In the genomic region with DNA sequence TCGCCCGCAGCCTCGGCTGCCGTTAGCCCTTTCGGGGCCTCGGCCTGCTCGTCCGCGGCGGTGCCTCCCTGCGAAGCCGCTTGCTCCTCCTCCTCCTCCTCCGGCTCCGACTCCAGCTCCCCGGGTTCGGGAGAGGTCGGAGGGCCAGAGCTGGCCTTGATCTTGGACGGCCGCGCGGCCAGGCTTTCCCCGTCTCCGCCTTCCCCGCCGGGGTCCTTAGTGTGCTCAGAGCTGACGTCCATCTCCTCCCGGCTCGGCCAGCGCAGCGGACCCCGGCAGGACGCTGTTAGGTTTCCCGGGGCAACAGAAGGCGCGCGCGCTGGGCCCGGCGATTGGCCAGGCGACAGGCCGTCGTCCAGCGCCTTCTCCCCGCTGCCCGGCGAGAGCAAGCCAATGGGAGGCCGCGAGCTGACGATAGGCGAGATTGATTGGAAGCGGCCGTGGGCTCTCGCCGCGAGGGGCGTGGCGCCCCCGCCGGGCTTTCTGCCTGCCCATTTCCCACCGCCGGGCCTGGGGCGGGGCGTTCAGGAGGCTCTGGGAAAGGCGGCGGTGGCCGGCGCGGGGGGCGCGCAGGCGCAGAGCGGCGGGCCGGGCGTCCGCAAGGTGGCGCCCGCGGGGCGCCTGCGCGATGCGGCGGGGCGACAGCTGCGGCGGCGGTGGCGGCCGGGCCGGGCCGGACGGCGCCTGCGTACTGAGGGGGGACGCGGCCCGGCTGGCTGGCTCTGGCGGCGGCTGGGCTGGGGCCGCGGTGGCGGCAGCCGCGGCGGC, we compare ENCODE assay signal across 1 cellular context.
TF ChIP-seq lines count a peak whose summit lies in the region.

A gene with protein sequence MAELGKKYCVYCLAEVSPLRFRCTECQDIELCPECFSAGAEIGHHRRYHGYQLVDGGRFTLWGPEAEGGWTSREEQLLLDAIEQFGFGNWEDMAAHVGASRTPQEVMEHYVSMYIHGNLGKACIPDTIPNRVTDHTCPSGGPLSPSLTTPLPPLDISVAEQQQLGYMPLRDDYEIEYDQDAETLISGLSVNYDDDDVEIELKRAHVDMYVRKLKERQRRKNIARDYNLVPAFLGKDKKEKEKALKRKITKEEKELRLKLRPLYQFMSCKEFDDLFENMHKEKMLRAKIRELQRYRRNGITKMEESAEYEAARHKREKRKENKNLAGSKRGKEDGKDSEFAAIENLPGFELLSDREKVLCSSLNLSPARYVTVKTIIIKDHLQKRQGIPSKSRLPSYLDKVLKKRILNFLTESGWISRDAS (plus strand): TSS at position 676 of the 768 bp plus-strand sequence. CDS start 208 bp downstream, outside the sequence.

TF ChIP-seq in WTC11, 78 proteins besides CTCF, POLR2A, EP300 and RAD21 (continued from another document and continues in another):
- TF ChIP-seq TP53 (CRISPR knock-in tag; IDR thresholded peaks at IDR 0.05) (no peak), TEAD1 (CRISPR knock-in tag; IDR thresholded peaks at IDR 0.05) (no peak), NFE2L1 (CRISPR knock-in tag; IDR thresholded peaks at IDR 0.05) (no peak), SOX15 (CRISPR knock-in tag; IDR thresholded peaks at IDR 0.05) (no peak), MYBL2 (CRISPR knock-in tag; IDR thresholded peaks at IDR 0.05) (no peak), ERG (CRISPR knock-in tag; IDR thresholded peaks at IDR 0.05) (no peak), ESRRA (CRISPR knock-in tag; IDR thresholded peaks at IDR 0.05; ENCODE audit: borderline replicate concordance) (no peak), ETV6 (CRISPR knock-in tag; IDR thresholded peaks at IDR 0.05) (0 out of 2 replicates have a peak, but pooled peaks have one; percentile 33), KAT7 (CRISPR knock-in tag; IDR thresholded peaks at IDR 0.05; ENCODE audit: borderline replicate concordance) (no peak), ZNF263 (CRISPR knock-in tag; IDR thresholded peaks at IDR 0.05; ENCODE audit: low read depth) (no peak), SMAD4 (CRISPR knock-in tag; IDR thresholded peaks at IDR 0.05) (no peak), MXD4 (CRISPR knock-in tag; IDR thresholded peaks at IDR 0.05; ENCODE audit: borderline replicate concordance) (no peak), ZNF232 (CRISPR knock-in tag; IDR thresholded peaks at IDR 0.05) (no peak), ELF4 (CRISPR knock-in tag; IDR thresholded peaks at IDR 0.05; ENCODE audit: low read depth) (no peak), NR2C2 (CRISPR knock-in tag; IDR thresholded peaks at IDR 0.05) (no peak), E2F1 (CRISPR knock-in tag; IDR thresholded peaks at IDR 0.05) (no peak), FOXP4 (CRISPR knock-in tag; IDR thresholded peaks at IDR 0.05) (no peak), ZBTB21 (CRISPR knock-in tag; IDR thresholded peaks at IDR 0.05; ENCODE audit: borderline replicate concordance) (no peak), CDX4 (CRISPR knock-in tag; IDR thresholded peaks at IDR 0.05; ENCODE audit: borderline replicate concordance) (no peak), JUN (CRISPR knock-in tag; IDR thresholded peaks at IDR 0.05) (no peak), FOXJ3 (CRISPR knock-in tag; IDR thresholded peaks at IDR 0.05; ENCODE audit: borderline replicate concordance) (no peak), RORB (CRISPR knock-in tag; IDR thresholded peaks at IDR 0.05) (no peak), TCF7 (CRISPR knock-in tag; IDR thresholded peaks at IDR 0.05; ENCODE audit: low read depth) (no peak), NR1H2 (CRISPR knock-in tag; IDR thresholded peaks at IDR 0.05) (no peak)
- TF ChIP-seq, protein P1, sequence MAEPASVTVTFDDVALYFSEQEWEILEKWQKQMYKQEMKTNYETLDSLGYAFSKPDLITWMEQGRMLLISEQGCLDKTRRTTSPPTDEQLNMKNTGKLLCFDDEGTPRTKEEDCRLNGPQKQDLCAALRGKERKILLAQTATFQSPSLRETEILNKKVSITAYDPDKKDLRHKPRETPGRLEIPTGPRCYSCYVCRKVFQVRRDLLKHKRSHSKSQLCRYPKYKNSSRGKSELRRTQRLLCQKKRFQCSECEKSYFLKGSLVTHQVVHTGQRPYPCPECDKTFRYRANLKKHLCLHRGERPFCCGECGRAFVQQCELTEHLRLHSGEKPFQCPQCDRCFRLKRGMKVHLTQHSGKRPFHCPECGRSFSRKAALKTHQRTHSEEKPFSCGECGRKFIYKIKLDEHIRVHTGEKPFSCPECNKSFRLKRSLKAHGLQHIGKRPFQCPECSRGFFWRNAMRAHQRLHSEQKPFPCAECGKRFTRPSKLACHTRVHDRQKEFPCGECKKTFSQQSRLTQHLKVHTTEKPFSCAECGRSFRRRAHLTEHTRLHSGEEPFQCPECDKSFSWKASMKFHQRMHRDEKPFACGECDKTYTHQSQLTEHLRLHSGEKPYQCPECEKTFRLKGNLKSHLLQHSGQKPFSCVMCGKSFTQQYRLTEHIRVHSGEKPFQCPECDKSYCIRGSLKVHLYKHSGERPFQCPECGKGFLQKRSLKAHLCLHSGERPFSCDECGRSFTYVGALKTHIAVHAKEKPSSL (CRISPR knock-in tag; conservative IDR thresholded peaks at IDR 0.05) = no peak
- TF ChIP-seq, protein P2, sequence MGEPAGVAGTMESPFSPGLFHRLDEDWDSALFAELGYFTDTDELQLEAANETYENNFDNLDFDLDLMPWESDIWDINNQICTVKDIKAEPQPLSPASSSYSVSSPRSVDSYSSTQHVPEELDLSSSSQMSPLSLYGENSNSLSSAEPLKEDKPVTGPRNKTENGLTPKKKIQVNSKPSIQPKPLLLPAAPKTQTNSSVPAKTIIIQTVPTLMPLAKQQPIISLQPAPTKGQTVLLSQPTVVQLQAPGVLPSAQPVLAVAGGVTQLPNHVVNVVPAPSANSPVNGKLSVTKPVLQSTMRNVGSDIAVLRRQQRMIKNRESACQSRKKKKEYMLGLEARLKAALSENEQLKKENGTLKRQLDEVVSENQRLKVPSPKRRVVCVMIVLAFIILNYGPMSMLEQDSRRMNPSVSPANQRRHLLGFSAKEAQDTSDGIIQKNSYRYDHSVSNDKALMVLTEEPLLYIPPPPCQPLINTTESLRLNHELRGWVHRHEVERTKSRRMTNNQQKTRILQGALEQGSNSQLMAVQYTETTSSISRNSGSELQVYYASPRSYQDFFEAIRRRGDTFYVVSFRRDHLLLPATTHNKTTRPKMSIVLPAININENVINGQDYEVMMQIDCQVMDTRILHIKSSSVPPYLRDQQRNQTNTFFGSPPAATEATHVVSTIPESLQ (CRISPR knock-in tag; IDR thresholded peaks at IDR 0.05) = no peak
- TF ChIP-seq, protein P3, sequence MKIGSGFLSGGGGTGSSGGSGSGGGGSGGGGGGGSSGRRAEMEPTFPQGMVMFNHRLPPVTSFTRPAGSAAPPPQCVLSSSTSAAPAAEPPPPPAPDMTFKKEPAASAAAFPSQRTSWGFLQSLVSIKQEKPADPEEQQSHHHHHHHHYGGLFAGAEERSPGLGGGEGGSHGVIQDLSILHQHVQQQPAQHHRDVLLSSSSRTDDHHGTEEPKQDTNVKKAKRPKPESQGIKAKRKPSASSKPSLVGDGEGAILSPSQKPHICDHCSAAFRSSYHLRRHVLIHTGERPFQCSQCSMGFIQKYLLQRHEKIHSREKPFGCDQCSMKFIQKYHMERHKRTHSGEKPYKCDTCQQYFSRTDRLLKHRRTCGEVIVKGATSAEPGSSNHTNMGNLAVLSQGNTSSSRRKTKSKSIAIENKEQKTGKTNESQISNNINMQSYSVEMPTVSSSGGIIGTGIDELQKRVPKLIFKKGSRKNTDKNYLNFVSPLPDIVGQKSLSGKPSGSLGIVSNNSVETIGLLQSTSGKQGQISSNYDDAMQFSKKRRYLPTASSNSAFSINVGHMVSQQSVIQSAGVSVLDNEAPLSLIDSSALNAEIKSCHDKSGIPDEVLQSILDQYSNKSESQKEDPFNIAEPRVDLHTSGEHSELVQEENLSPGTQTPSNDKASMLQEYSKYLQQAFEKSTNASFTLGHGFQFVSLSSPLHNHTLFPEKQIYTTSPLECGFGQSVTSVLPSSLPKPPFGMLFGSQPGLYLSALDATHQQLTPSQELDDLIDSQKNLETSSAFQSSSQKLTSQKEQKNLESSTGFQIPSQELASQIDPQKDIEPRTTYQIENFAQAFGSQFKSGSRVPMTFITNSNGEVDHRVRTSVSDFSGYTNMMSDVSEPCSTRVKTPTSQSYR (CRISPR knock-in tag; IDR thresholded peaks at IDR 0.05) = no peak
- TF ChIP-seq, protein P4, sequence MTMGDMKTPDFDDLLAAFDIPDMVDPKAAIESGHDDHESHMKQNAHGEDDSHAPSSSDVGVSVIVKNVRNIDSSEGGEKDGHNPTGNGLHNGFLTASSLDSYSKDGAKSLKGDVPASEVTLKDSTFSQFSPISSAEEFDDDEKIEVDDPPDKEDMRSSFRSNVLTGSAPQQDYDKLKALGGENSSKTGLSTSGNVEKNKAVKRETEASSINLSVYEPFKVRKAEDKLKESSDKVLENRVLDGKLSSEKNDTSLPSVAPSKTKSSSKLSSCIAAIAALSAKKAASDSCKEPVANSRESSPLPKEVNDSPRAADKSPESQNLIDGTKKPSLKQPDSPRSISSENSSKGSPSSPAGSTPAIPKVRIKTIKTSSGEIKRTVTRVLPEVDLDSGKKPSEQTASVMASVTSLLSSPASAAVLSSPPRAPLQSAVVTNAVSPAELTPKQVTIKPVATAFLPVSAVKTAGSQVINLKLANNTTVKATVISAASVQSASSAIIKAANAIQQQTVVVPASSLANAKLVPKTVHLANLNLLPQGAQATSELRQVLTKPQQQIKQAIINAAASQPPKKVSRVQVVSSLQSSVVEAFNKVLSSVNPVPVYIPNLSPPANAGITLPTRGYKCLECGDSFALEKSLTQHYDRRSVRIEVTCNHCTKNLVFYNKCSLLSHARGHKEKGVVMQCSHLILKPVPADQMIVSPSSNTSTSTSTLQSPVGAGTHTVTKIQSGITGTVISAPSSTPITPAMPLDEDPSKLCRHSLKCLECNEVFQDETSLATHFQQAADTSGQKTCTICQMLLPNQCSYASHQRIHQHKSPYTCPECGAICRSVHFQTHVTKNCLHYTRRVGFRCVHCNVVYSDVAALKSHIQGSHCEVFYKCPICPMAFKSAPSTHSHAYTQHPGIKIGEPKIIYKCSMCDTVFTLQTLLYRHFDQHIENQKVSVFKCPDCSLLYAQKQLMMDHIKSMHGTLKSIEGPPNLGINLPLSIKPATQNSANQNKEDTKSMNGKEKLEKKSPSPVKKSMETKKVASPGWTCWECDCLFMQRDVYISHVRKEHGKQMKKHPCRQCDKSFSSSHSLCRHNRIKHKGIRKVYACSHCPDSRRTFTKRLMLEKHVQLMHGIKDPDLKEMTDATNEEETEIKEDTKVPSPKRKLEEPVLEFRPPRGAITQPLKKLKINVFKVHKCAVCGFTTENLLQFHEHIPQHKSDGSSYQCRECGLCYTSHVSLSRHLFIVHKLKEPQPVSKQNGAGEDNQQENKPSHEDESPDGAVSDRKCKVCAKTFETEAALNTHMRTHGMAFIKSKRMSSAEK (CRISPR knock-in tag; IDR thresholded peaks at IDR 0.05; ENCODE audit: borderline replicate concordance) = no peak
- TF ChIP-seq, protein P5, sequence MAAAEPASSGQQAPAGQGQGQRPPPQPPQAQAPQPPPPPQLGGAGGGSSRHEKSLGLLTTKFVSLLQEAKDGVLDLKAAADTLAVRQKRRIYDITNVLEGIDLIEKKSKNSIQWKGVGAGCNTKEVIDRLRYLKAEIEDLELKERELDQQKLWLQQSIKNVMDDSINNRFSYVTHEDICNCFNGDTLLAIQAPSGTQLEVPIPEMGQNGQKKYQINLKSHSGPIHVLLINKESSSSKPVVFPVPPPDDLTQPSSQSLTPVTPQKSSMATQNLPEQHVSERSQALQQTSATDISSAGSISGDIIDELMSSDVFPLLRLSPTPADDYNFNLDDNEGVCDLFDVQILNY (CRISPR knock-in tag; IDR thresholded peaks at IDR 0.05) = peak; percentile 70; the same call in 1 of the 2 replicates
